2 cellular contexts compared by ENCODE assay signal in the genomic region with DNA sequence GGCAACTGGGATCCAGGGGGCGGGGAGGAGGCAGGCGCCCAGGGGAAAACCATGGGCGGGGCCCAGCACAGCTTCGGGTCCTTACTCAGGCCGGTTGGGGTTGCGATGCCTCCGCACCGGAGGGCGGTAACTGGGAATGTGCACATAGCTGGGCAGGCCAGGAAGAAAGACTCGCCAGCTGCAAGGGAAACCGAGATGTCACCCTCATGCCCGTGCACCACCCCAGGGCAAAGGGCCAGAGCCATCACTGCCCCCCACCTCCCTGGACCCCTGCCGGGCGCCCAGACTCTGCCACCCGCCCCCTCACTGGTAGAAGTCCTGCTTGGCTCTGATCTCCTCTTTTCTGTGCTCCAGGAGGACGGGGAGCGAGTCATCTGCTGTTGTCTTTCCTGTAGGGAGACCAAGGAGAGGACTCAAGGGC.
TF ChIP-seq lines count a peak whose summit lies in the region.

No MANE protein-coding gene starts in this region.

TF ChIP-seq in HEK293, 187 proteins besides CTCF, POLR2A, EP300 and RAD21:
- TF ChIP-seq, protein P1, sequence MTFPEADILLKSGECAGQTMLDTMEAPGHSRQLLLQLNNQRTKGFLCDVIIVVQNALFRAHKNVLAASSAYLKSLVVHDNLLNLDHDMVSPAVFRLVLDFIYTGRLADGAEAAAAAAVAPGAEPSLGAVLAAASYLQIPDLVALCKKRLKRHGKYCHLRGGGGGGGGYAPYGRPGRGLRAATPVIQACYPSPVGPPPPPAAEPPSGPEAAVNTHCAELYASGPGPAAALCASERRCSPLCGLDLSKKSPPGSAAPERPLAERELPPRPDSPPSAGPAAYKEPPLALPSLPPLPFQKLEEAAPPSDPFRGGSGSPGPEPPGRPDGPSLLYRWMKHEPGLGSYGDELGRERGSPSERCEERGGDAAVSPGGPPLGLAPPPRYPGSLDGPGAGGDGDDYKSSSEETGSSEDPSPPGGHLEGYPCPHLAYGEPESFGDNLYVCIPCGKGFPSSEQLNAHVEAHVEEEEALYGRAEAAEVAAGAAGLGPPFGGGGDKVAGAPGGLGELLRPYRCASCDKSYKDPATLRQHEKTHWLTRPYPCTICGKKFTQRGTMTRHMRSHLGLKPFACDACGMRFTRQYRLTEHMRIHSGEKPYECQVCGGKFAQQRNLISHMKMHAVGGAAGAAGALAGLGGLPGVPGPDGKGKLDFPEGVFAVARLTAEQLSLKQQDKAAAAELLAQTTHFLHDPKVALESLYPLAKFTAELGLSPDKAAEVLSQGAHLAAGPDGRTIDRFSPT (tag by site-specific recombination; IDR thresholded peaks at IDR 0.05): 0 out of 2 replicates have a peak, but pooled peaks have one; percentile 14
- TF ChIP-seq ZNF558 (tag by site-specific recombination; IDR thresholded peaks at IDR 0.05) (no peak), ZNF521 (tag by site-specific recombination; IDR thresholded peaks at IDR 0.05) (no peak), ZNF423 (tag by site-specific recombination; IDR thresholded peaks at IDR 0.05) (no peak)

TF ChIP-seq in K562, 482 proteins besides CTCF, POLR2A, EP300 and RAD21:
- TF ChIP-seq ZNF586 (CRISPR knock-in tag; conservative IDR thresholded peaks at IDR 0.05): no peak
- no peak for TF ChIP-seq ZNF551 (CRISPR knock-in tag; IDR thresholded peaks at IDR 0.05)
- peak; percentile 76; the same call in 1 of the 2 replicates for TF ChIP-seq ZNF263 (CRISPR knock-in tag; IDR thresholded peaks at IDR 0.05; ENCODE audit: borderline replicate concordance)
- TF ChIP-seq MAFG (tag; conservative IDR thresholded peaks at IDR 0.05): no peak
- TF ChIP-seq ZNF766 (CRISPR knock-in tag; conservative IDR thresholded peaks at IDR 0.05): no peak
